Comparison of ENCODE assay signal across 18 cellular contexts in genomic region chr12:69694123-69694522, GRCh38. TPM values are rescaled to one million over a fixed set of nuclear protein-coding genes. Genes with fewer than 3 reads are reported as not detected.
"Had no signal": no experiment of that assay in that cellular context is flagged by ENCODE, and none has a peak within 500 bp of the region (broad histone marks: within the 10 kb centered on the region; RNA-seq: fewer than 3 reads in every experiment).

No MANE protein-coding gene starts in this region.

- H3K4me3 Mint-ChIP-seq: activated CD4-positive, alpha-beta memory T cell treated with anti-CD3 and anti-CD28 coated beads, Interleukin-2, amount 10 ng/mL, durations not matched to agents 7 days and 5 days; activated naive CD8-positive, alpha-beta T cell treated with anti-CD3 and anti-CD28 coated beads for 36 hours; activated T-helper 17 cell treated with anti-CD3 and anti-CD28 coated beads, Interleukin-2, amount 50 U/mL, for 72 hours; stimulated activated naive B cell treated with anti-CD40 and anti-IgM and Interleukin-4, amounts not matched to agents 10 μg/mL and 1 μg/mL and 100 μg/mL, for 72 hours; T-cell had no signal

- H3K36me3 ChIP-seq: heart right ventricle, prostate gland, spleen had no signal

- H3K27ac ChIP-seq: heart right ventricle, prostate gland, spleen had no signal

- H3K9me3 ChIP-seq: heart right ventricle, mucosa of descending colon, prostate gland, spleen had no signal

- H3K4me3 ChIP-seq: heart right ventricle, mucosa of descending colon, prostate gland, spleen had no signal

- H3K27me3 ChIP-seq: heart right ventricle had no signal

- H3K4me1 ChIP-seq: prostate gland had no signal

- H3K27ac Mint-ChIP-seq: activated CD4-positive, alpha-beta memory T cell treated with anti-CD3 and anti-CD28 coated beads, Interleukin-2, amount 10 ng/mL, durations not matched to agents 7 days and 5 days; activated naive CD8-positive, alpha-beta T cell treated with anti-CD3 and anti-CD28 coated beads for 36 hours; activated T-helper 17 cell treated with anti-CD3 and anti-CD28 coated beads, Interleukin-2, amount 50 U/mL, for 72 hours; naive B cell; stimulated activated naive B cell treated with anti-CD40 and anti-IgM and Interleukin-4, amounts not matched to agents 10 μg/mL and 1 μg/mL and 100 μg/mL, for 72 hours; T-cell had no signal

- ATAC-seq: activated T-helper 17 cell treated with anti-CD3 and anti-CD28 coated beads, Interleukin-2, amount 50 U/mL, for 72 hours; mucosa of descending colon; sciatic nerve; stimulated activated naive B cell treated with anti-CD40 and anti-IgM and Interleukin-4, amounts not matched to agents 10 μg/mL and 1 μg/mL and 100 μg/mL, for 72 hours; T-cell had no signal

- DNase-seq: activated CD4-positive, alpha-beta memory T cell treated with anti-CD3 and anti-CD28 coated beads, Interleukin-2, amount 10 ng/mL, durations not matched to agents 7 days and 5 days; activated CD4-positive, alpha-beta T cell treated with anti-CD3 and anti-CD28 coated beads for 48 hours; activated CD4-positive, CD25-positive, alpha-beta regulatory T cell; activated naive CD4-positive, alpha-beta T cell; activated naive CD8-positive, alpha-beta T cell treated with anti-CD3 and anti-CD28 coated beads for 36 hours; activated T-cell treated with anti-CD3 and anti-CD28 coated beads, Interleukin-2, amount 50 U/mL, for 1 hour; amniotic stem cell; mesenchymal stem cell; mucosa of descending colon; naive B cell; spleen; stimulated activated naive B cell treated with anti-CD40 and anti-IgM and Interleukin-4, amounts not matched to agents 10 μg/mL and 1 μg/mL and 100 μg/mL, for 72 hours; T-cell had no signal

- H3K36me3 Mint-ChIP-seq: activated naive CD8-positive, alpha-beta T cell treated with anti-CD3 and anti-CD28 coated beads for 36 hours; naive B cell; stimulated activated naive B cell treated with anti-CD40 and anti-IgM and Interleukin-4, amounts not matched to agents 10 μg/mL and 1 μg/mL and 100 μg/mL, for 72 hours; T-cell had no signal

- H3K9me3 Mint-ChIP-seq: activated CD4-positive, alpha-beta memory T cell treated with anti-CD3 and anti-CD28 coated beads, Interleukin-2, amount 10 ng/mL, durations not matched to agents 7 days and 5 days; activated naive CD8-positive, alpha-beta T cell treated with anti-CD3 and anti-CD28 coated beads for 36 hours; activated T-helper 17 cell treated with anti-CD3 and anti-CD28 coated beads, Interleukin-2, amount 50 U/mL, for 72 hours; stimulated activated naive B cell treated with anti-CD40 and anti-IgM and Interleukin-4, amounts not matched to agents 10 μg/mL and 1 μg/mL and 100 μg/mL, for 72 hours; T-cell had no signal

RNA-seq across cellular contexts. Expression of gene BEST3, which starts 5.0 kb away (rescaled TPM):
- total RNA-seq: activated CD4-positive, alpha-beta memory T cell treated with anti-CD3 and anti-CD28 coated beads, Interleukin-2, amount 10 ng/mL, durations not matched to agents 7 days and 5 days; activated naive CD8-positive, alpha-beta T cell treated with anti-CD3 and anti-CD28 coated beads for 36 hours; activated T-helper 17 cell treated with anti-CD3 and anti-CD28 coated beads, Interleukin-2, amount 50 U/mL, for 72 hours; sciatic nerve; T-cell; ureter had no signal
- polyA plus RNA-seq: spleen had no signal
